In the genomic region with DNA sequence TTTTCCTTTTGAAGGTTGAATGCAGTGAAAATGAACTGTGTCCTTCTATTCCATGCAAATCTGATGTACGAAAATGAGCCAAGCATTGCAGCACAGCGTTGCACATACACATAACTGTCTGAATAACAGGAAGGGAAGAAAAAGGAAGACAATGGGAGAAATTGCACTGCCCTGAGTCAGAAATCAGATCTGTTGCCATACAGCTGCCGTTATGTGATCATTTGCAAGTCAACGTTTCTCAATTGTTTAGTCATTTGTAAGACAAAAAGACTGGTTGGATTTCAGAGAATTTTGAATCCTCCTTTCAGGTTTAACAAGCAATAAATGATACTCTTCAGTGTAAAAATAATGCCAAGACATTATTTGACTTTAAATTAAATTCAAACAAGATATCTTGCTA, we compare ENCODE assay signal across 14 cellular contexts.
DNase-seq lines count a peak whose midpoint lies in the region; ATAC-seq and TF ChIP-seq lines count a peak whose summit lies in the region.
"Had no signal": no experiment of that assay in that cellular context is flagged by ENCODE, and none has a peak within 500 bp of the region (broad histone marks: within the 10 kb centered on the region; RNA-seq: fewer than 3 reads in every experiment).

No MANE protein-coding gene starts in this region.

- intact Hi-C loops in sigmoid colon (cut with DNase I) (no loop called here), heart right ventricle (cut with DNase I) (no loop called here)

- no peak overlapping the region for H3K4me2 ChIP-seq in Karpas-422 (ENCODE audit: low read depth, low read length, poor library complexity, severe bottlenecking)

- peaks cover 20% of the 10 kb centered on the region for H3K4me1 ChIP-seq in ACC112 (ENCODE audit: control insufficient read depth, insufficient read depth, low read length, unreplicated experiment)
- H3K4me1 ChIP-seq in Karpas-422 (ENCODE audit: low read length), result no peaks in the 10 kb centered on the region
- H3K4me1 ChIP-seq in sigmoid colon, result no peaks in the 10 kb centered on the region
- no peaks in the 10 kb centered on the region for H3K4me1 ChIP-seq in heart right ventricle
- H3K4me1 ChIP-seq: uterus had no signal

- H3K4me3 ChIP-seq in ACC112 (ENCODE audit: low read depth, low read length) (peak overlapping the region; percentile 46), Karpas-422 (ENCODE audit: low read length) (no peak overlapping the region), kidney epithelial cell (ENCODE audit: low read depth, low read length) (no peak overlapping the region), sigmoid colon (no peak overlapping the region), heart right ventricle (no peak overlapping the region)
- H3K4me3 ChIP-seq: uterus had no signal

- 63 to 70% methylated on average over 4 of the region's 4 CpGs for WGBS in sigmoid colon, 2 donors
- WGBS in heart right ventricle, 2 donors, result 43 to 52% methylated on average over 4 of the region's 4 CpGs

- H3K27ac ChIP-seq in ACC112 (ENCODE audit: low read depth, low read length) (peak overlapping the region; percentile 98), Karpas-422 (ENCODE audit: low read length) (no peak overlapping the region), sigmoid colon (no peak overlapping the region), heart right ventricle (no peak overlapping the region)
- H3K27ac ChIP-seq: uterus had no signal

- H3K9me3 ChIP-seq in Karpas-422 (ENCODE audit: low read length), result no peaks in the 10 kb centered on the region
- no peaks in the 10 kb centered on the region for H3K9me3 ChIP-seq in sigmoid colon
- peaks cover 0 to 7% (median 0%) of the 10 kb centered on the region in 11 donors for H3K9me3 ChIP-seq in heart right ventricle
- H3K9me3 ChIP-seq: uterus had no signal

- TF ChIP-seq POLR2A in sigmoid colon (IDR thresholded peaks at IDR 0.05), result no peak

- no peaks in the 10 kb centered on the region for H3K9me2 ChIP-seq in Karpas-422 (replicated peaks; ENCODE audit: insufficient read depth, low read length)

- TF ChIP-seq EP300 in sigmoid colon (IDR thresholded peaks at IDR 0.05), result no peak

- H3K36me3 ChIP-seq in ACC112 (ENCODE audit: insufficient read depth, low read length) (no peaks in the 10 kb centered on the region), Karpas-422 (ENCODE audit: insufficient read depth, low read length) (no peaks in the 10 kb centered on the region), kidney epithelial cell (ENCODE audit: control insufficient read depth, insufficient read depth, low read length) (no peaks in the 10 kb centered on the region), sigmoid colon (no peaks in the 10 kb centered on the region), heart right ventricle (no peaks in the 10 kb centered on the region)
- H3K36me3 ChIP-seq: uterus had no signal

- H3K79me2 ChIP-seq in ACC112 (ENCODE audit: control insufficient read depth, insufficient read depth, low read length, unreplicated experiment) (no peaks in the 10 kb centered on the region), Karpas-422 (ENCODE audit: low read length) (no peaks in the 10 kb centered on the region)

- no peaks in the 10 kb centered on the region for H3K27me3 ChIP-seq in ACC112 (ENCODE audit: insufficient read depth, low read length)
- H3K27me3 ChIP-seq in Karpas-422 (ENCODE audit: low read length), result 0 out of 2 replicates have a peak, but pooled peaks cover 3% of the 10 kb centered on the region
- no peaks in the 10 kb centered on the region for H3K27me3 ChIP-seq in kidney epithelial cell (ENCODE audit: control insufficient read depth, insufficient read depth, low read length)
- no peaks in the 10 kb centered on the region for H3K27me3 ChIP-seq in sigmoid colon
- H3K27me3 ChIP-seq in heart right ventricle, result no peaks in the 10 kb centered on the region
- H3K27me3 ChIP-seq: uterus had no signal

- no peaks in the 10 kb centered on the region for H4K20me1 ChIP-seq in Karpas-422 (ENCODE audit: insufficient read depth, low read depth, low read length)

- no peak overlapping the region for H3K9ac ChIP-seq in Karpas-422 (ENCODE audit: low read length)

- no peak for TF ChIP-seq CTCF in kidney epithelial cell (IDR thresholded peaks at IDR 0.05; ENCODE audit: insufficient read depth, low read length, poor library complexity, severe bottlenecking)
- no peak for TF ChIP-seq CTCF in sigmoid colon (IDR thresholded peaks at IDR 0.05)
- no peak for TF ChIP-seq CTCF in heart right ventricle (IDR thresholded peaks at IDR 0.05)

- H2AFZ ChIP-seq in ACC112 (ENCODE audit: low read length, unreplicated experiment) (peak overlapping the region; percentile 78), Karpas-422 (ENCODE audit: low read length) (peak overlapping the region; percentile 13; the same call in 1 of the 2 replicates)

- DNase-seq in Karpas-422 (no peak), dedifferentiated amniotic fluid mesenchymal stem cell (ENCODE audit: extremely low spot score) (peak; percentile 47), kidney epithelial cell (ENCODE audit: low read depth) (peak; percentile 29), sigmoid colon (no peak), heart right ventricle (no peak), inferior parietal cortex (ENCODE audit: extremely low spot score) (no peak)
- no peak for DNase-seq in activated CD4-positive, CD25-positive, alpha-beta regulatory T cell treated with anti-CD3 and anti-CD28 coated beads, Interleukin-2, amount 50 U/mL, for 72 hours
- DNase-seq: activated naive CD4-positive, alpha-beta T cell treated with anti-CD3 and anti-CD28 coated beads, Interleukin-2, amount 10 ng/mL, durations not matched to agents 7 days and 5 days; DMS153; NCI-H446; Right ventricle myocardium superior; stimulated activated CD4-positive, alpha-beta T cell treated with anti-CD3 and anti-CD28 coated beads, Interleukin-1b, Interleukin-23, amount 100 ng/mL, for 48 hours; uterus had no signal

- no peak for ATAC-seq in heart right ventricle

Comparison
In these comparisons a context has a peak if more than half of its experiments do, and no peak if none do; other contexts are left out.
1. DNase-seq: peak in dedifferentiated amniotic fluid mesenchymal stem cell (single experiment) and kidney epithelial cell (single experiment); none in Karpas-422 (single experiment), sigmoid colon (single experiment), activated CD4-positive, CD25-positive, alpha-beta regulatory T cell treated with anti-CD3 and anti-CD28 coated beads, Interleukin-2, amount 50 U/mL, for 72 hours (single experiment), heart right ventricle (0 of 2) and inferior parietal cortex (single experiment).